13 cellular contexts compared by ENCODE assay signal in genomic region chr9:136900556-136900955, GRCh38. TPM values are rescaled to one million over a fixed set of nuclear protein-coding genes. Genes with fewer than 3 reads are reported as not detected.
A peak's percentile ranks its signal among the peaks of the same experiment; 100 is the strongest.
DNase-seq lines count a peak whose midpoint lies in the region; ATAC-seq and TF ChIP-seq lines count a peak whose summit lies in the region.
"Had no signal": no experiment of that assay in that cellular context is flagged by ENCODE, and none has a peak within 500 bp of the region (broad histone marks: within the 10 kb centered on the region; RNA-seq: fewer than 3 reads in every experiment).

No MANE protein-coding gene starts in this region.

- TF ChIP-seq CTCF in PC-9 (conservative IDR thresholded peaks at IDR 0.05), result no peak
- TF ChIP-seq CTCF in colonic mucosa (IDR thresholded peaks at IDR 0.05), result no peak
- TF ChIP-seq CTCF in psoas muscle (IDR thresholded peaks at IDR 0.05), result no peak
- no peak for TF ChIP-seq CTCF in brain microvascular endothelial cell (IDR thresholded peaks at IDR 0.05; ENCODE audit: low read depth, low read length, missing control alignments)

- BruUV-seq in PC-9 (replicated peaks; lab: Mats Ljungman, UMichigan), result no TSS peak

- CTCF ChIA-PET in CD4-positive, alpha-beta memory T cell (lab: Charles Lee; ENCODE audit: partially characterized antibody), result interaction anchor here (5.3 kb wide), 1 partner anchor 57 kb away, joined by 29 read pairs; the partner anchor contains the start of gene AJM1
- CTCF ChIA-PET in PC-9 (lab: Charles Lee), result interaction anchor here (0.6 kb wide), 1 partner anchor 18 kb away, joined by 8 read pairs; no protein-coding TSS in a partner anchor

- H3F3A ChIP-seq in PC-9 (ENCODE audit: insufficient read depth, low read depth), result peaks cover 57% of the 10 kb centered on the region

- H3K9me2 ChIP-seq in PC-9 (ENCODE audit: insufficient read depth), result no peaks in the 10 kb centered on the region

- no peaks in the 10 kb centered on the region for H3K27me3 Mint-ChIP-seq in CD4-positive, alpha-beta memory T cell
- H3K27me3 Mint-ChIP-seq: dendritic cell treated with granulocyte-macrophage colony-stimulating factor and Interleukin-4, amounts not matched to agents 40 ng/mL and 50 ng/mL, for 4 days had no signal

- no peaks in the 10 kb centered on the region for H3K27me3 ChIP-seq in CD4-positive, alpha-beta memory T cell (ENCODE audit: insufficient read depth, low read length)
- H3K27me3 ChIP-seq in PC-9 (ENCODE audit: insufficient read depth, low read depth) (no peaks in the 10 kb centered on the region), colonic mucosa (no peaks in the 10 kb centered on the region), psoas muscle (ENCODE audit: insufficient read depth in 3 of 3, low read length in 2 of 3) (no peaks in the 10 kb centered on the region), brain microvascular endothelial cell (replicated peaks) (no peaks in the 10 kb centered on the region)

- in situ Hi-C loops in brain microvascular endothelial cell (cut with HindIII; ENCODE audit: low pct_ligation_motif_present, low sequenced_read_pairs), result no loop called here

- H3K4me3 Mint-ChIP-seq in CD4-positive, alpha-beta memory T cell, result peak overlapping the region in 3 of 8 donors; percentile 29 to 75 (median 38)
- H3K4me3 Mint-ChIP-seq: dendritic cell treated with granulocyte-macrophage colony-stimulating factor and Interleukin-4, amounts not matched to agents 40 ng/mL and 50 ng/mL, for 4 days had no signal

- H3K4me2 ChIP-seq in PC-9, result peak overlapping the region; percentile 85

- peak overlapping the region; percentile 96 for H3K27ac ChIP-seq in CD4-positive, alpha-beta memory T cell (ENCODE audit: low read depth, low read length)
- peak overlapping the region; percentile 99 for H3K27ac ChIP-seq in PC-9
- H3K27ac ChIP-seq in colonic mucosa, result peak overlapping the region; percentile 99
- peak overlapping the region; percentile 92 for H3K27ac ChIP-seq in psoas muscle
- H3K27ac ChIP-seq in brain microvascular endothelial cell, result no peak overlapping the region

- WGBS in psoas muscle, 3 donors, result 89 to 92% (median 91%) methylated on average over 10 of the region's 10 CpGs

- peak overlapping the region in 1 of 2 donors; percentile 97 for H3K9ac ChIP-seq in colonic mucosa (ENCODE audit: low read depth in 2 of 2, low read length in 2 of 2)

- peaks cover 41% of the 10 kb centered on the region for H3K4me1 ChIP-seq in CD4-positive, alpha-beta memory T cell (ENCODE audit: insufficient read depth, low read length)
- H3K4me1 ChIP-seq in PC-9 (replicated peaks; ENCODE audit: insufficient read depth) (peaks cover 44% of the 10 kb centered on the region), colonic mucosa (peaks cover 29% of the 10 kb centered on the region), psoas muscle (peaks cover 25% of the 10 kb centered on the region)

- H2AFZ ChIP-seq in PC-9, result no peak overlapping the region

- peak overlapping the region; percentile 76 to 100 (median 99) for H3K27ac Mint-ChIP-seq in CD4-positive, alpha-beta memory T cell

- peaks cover 10% of the 10 kb centered on the region for H3K36me3 ChIP-seq in CD4-positive, alpha-beta memory T cell (ENCODE audit: insufficient read depth, low read length)
- H3K36me3 ChIP-seq in PC-9 (ENCODE audit: low read depth), result peaks cover 16% of the 10 kb centered on the region
- H3K36me3 ChIP-seq in colonic mucosa, result no peaks in the 10 kb centered on the region
- H3K36me3 ChIP-seq in psoas muscle (ENCODE audit: insufficient read depth in 1 of 2, low read depth in 1 of 2), result peaks cover 0 to 27% of the 10 kb centered on the region in 2 donors
- H3K36me3 ChIP-seq in brain microvascular endothelial cell (replicated peaks), result peaks cover 8% of the 10 kb centered on the region

- DNase-seq in CD4-positive, alpha-beta memory T cell, result no peak
- no peak for DNase-seq in PC-9
- DNase-seq in colonic mucosa, result no peak
- no peak for DNase-seq in psoas muscle
- no peak for DNase-seq in activated gamma-delta T cell (lab: John Stamatoyannopoulos, UW)
- DNase-seq in brain microvascular endothelial cell, result no peak
- no peak for DNase-seq in stimulated activated naive CD4-positive, alpha-beta T cell treated with Interleukin-2 at 50 U/mL for 16 hours (lab: John Stamatoyannopoulos, UW)
- DNase-seq: COR-L47, NCI-H1436, NCI-H524 treated with DMSO at 0.1 percent for 48 hours had no signal

- H3K4me1 Mint-ChIP-seq in CD4-positive, alpha-beta memory T cell, result peaks cover 29 to 62% (median 37%) of the 10 kb centered on the region in 4 donors

- intact Hi-C loops in CD4-positive, alpha-beta memory T cell (cut with micrococcal nuclease), result loop anchor here (5.0 kb wide), 1 partner anchor 33 kb away; the partner anchor contains the start of gene EDF1
- intact Hi-C loops in PC-9 (cut with micrococcal nuclease; ENCODE audit: unreplicated experiment) (loop anchor here (5.0 kb wide), 1 partner anchor 33 kb away; the partner anchor contains the start of gene EDF1), colonic mucosa (cut with DNase I) (no loop called here), psoas muscle (cut with DNase I) (loop anchor here in 1 of 2 donors (5.0 kb wide), 1 partner anchor 42 kb away; the partner anchor contains the start of gene FBXW5)

- peaks cover 20% of the 10 kb centered on the region for H3K79me2 ChIP-seq in PC-9 (ENCODE audit: low read depth)

- H3K9me3 ChIP-seq in CD4-positive, alpha-beta memory T cell (ENCODE audit: control insufficient read depth in 1 of 2, low read length in 2 of 2), result no peaks in the 10 kb centered on the region
- H3K9me3 ChIP-seq in PC-9 (ENCODE audit: insufficient read depth, low read depth) (no peaks in the 10 kb centered on the region), colonic mucosa (no peaks in the 10 kb centered on the region), psoas muscle (no peaks in the 10 kb centered on the region)

- no peaks in the 10 kb centered on the region; the same call in 1 of the 2 replicates for H4K20me1 ChIP-seq in PC-9 (ENCODE audit: insufficient read depth)

- peaks cover 16 to 44% of the 10 kb centered on the region in 2 donors for H3K36me3 Mint-ChIP-seq in CD4-positive, alpha-beta memory T cell

- POLR2A ChIA-PET in CD4-positive, alpha-beta memory T cell (lab: Charles Lee; ENCODE audit: partially characterized antibody), result interaction anchor here (2.9 kb wide), 1 partner anchor 14 kb away, joined by 39 read pairs; the partner anchor contains the start of gene TRAF2
- POLR2A ChIA-PET in PC-9 (lab: Charles Lee; ENCODE audit: unreplicated experiment), result interaction anchor here (1.0 kb wide), 1 partner anchor 14 kb away, joined by 5 read pairs; the partner anchor contains the start of gene TRAF2

- H3K9me3 Mint-ChIP-seq in CD4-positive, alpha-beta memory T cell, result no peaks in the 10 kb centered on the region
- H3K9me3 Mint-ChIP-seq: dendritic cell treated with granulocyte-macrophage colony-stimulating factor and Interleukin-4, amounts not matched to agents 40 ng/mL and 50 ng/mL, for 4 days had no signal

- H3K4me3 ChIP-seq in CD4-positive, alpha-beta memory T cell (ENCODE audit: low read length in 2 of 2), result no peak overlapping the region
- H3K4me3 ChIP-seq in PC-9 (peak overlapping the region; percentile 14; the same call in 1 of the 2 replicates), colonic mucosa (no peak overlapping the region), psoas muscle (no peak overlapping the region), brain microvascular endothelial cell (ENCODE audit: low read depth, low read length) (no peak overlapping the region)

- ATAC-seq in psoas muscle (no peak), HG03521 (IDR thresholded peaks at IDR 0.05; ENCODE audit: unreplicated experiment) (no peak)

RNA-seq across cellular contexts. Expression of gene TRAF2, which starts 14.2 kb away (rescaled TPM):
- total RNA-seq in CD4-positive, alpha-beta memory T cell, result 10 to 100 TPM; 40.2 to 43.2 TPM
- polyA plus RNA-seq in CD4-positive, alpha-beta memory T cell, result 10 to 100 TPM; 11.1 to 25.2 TPM
- total RNA-seq in PC-9 (2021) (42.7 and 48.0 TPM in 2 replicates), colonic mucosa (10 to 100 TPM; 22.4 to 50.6 TPM), psoas muscle (10 to 100 TPM in 2 of 4 donors, 1 to 10 TPM in 2; 5.4 to 13.2 (median 9.4) TPM)
- polyA plus RNA-seq in psoas muscle, result 10 to 100 TPM in 2 of 3 donors, 1 to 10 TPM in 1; 8.6 to 15.9 (median 11.1) TPM

RNA-seq across cellular contexts. Expression of gene EDF1, which starts 34.4 kb away (rescaled TPM):
- total RNA-seq in CD4-positive, alpha-beta memory T cell, result 100 to 1,000 TPM; 284 to 298 TPM
- polyA plus RNA-seq in CD4-positive, alpha-beta memory T cell, result 100 to 1,000 TPM; 273 to 357 TPM
- total RNA-seq in PC-9 (2021) (275 and 338 TPM in 2 replicates), colonic mucosa (100 to 1,000 TPM; 442 to 494 TPM), psoas muscle (100 to 1,000 TPM; 254 to 371 (median 331) TPM)
- polyA plus RNA-seq in psoas muscle, result 100 to 1,000 TPM; 241 to 534 (median 365) TPM

RNA-seq across cellular contexts. Expression of gene FBXW5, which starts 44.0 kb away (rescaled TPM):
- total RNA-seq in CD4-positive, alpha-beta memory T cell, result 100 to 1,000 TPM; 122 to 123 TPM
- 100 to 1,000 TPM in 1 of 2 donors, 10 to 100 TPM in 1; 98.6 to 160 TPM for polyA plus RNA-seq in CD4-positive, alpha-beta memory T cell
- total RNA-seq in PC-9 (2021) (101 and 125 TPM in 2 replicates), colonic mucosa (100 to 1,000 TPM; 162 to 174 TPM), psoas muscle (100 to 1,000 TPM; 135 to 236 (median 171) TPM)
- 100 to 1,000 TPM; 202 to 261 (median 213) TPM for polyA plus RNA-seq in psoas muscle

RNA-seq across cellular contexts. Expression of gene C8G, which starts 44.5 kb away (rescaled TPM):
- total RNA-seq in CD4-positive, alpha-beta memory T cell, result 1 to 10 TPM; 2.2 TPM
- under 1 TPM in 1 of 2 donors, not detected in 1; 0.60 TPM for polyA plus RNA-seq in CD4-positive, alpha-beta memory T cell
- 2.3 and 4.4 TPM in 2 replicates for total RNA-seq in PC-9 (2021)
- 10 to 100 TPM in 1 of 2 donors, 1 to 10 TPM in 1; 5.3 to 11.9 TPM for total RNA-seq in colonic mucosa
- 1 to 10 TPM; 1.7 to 7.9 (median 5.9) TPM for total RNA-seq in psoas muscle
- 1 to 10 TPM; 3.4 to 6.0 (median 4.5) TPM for polyA plus RNA-seq in psoas muscle
- total RNA-seq: frontal cortex had no signal

RNA-seq across cellular contexts. Expression of gene MAMDC4, which starts 48.4 kb away (rescaled TPM):
- total RNA-seq in CD4-positive, alpha-beta memory T cell, result 10 to 100 TPM in 1 of 2 experiments, 1 to 10 TPM in 1; 9.3 to 11.7 TPM
- polyA plus RNA-seq in CD4-positive, alpha-beta memory T cell, result not detected
- total RNA-seq in PC-9 (2021), result 9.2 and 11.6 TPM in 2 replicates
- total RNA-seq in colonic mucosa, result 10 to 100 TPM; 11.0 to 61.7 TPM
- total RNA-seq in psoas muscle, result 1 to 10 TPM; 1.7 to 4.7 (median 3.1) TPM
- 1 to 10 TPM; 2.1 to 7.9 (median 2.4) TPM for polyA plus RNA-seq in psoas muscle
